Comparison of ENCODE assay signal across 2 cellular contexts in genomic region chr6:99467509-99468106, GRCh38.
TF ChIP-seq lines count a peak whose summit lies in the region.

No MANE protein-coding gene starts in this region.

TF ChIP-seq in K562, 482 proteins besides CTCF, POLR2A, EP300 and RAD21 (continued from another document):
- TF ChIP-seq DEAF1 (CRISPR knock-in tag; IDR thresholded peaks at IDR 0.05): peak; percentile 67

TF ChIP-seq in liver, 16 proteins besides CTCF, POLR2A, EP300 and RAD21 (continued from another document):
- TF ChIP-seq ZBTB33 (IDR thresholded peaks at IDR 0.05) (no peak), FOXA1 (IDR thresholded peaks at IDR 0.05) (no peak), TAF1 (conservative IDR thresholded peaks at IDR 0.05) (no peak), FOXA2 (IDR thresholded peaks at IDR 0.05) (no peak), RXRA (IDR thresholded peaks at IDR 0.05) (no peak), MAX (IDR thresholded peaks at IDR 0.05) (no peak), SP1 (IDR thresholded peaks at IDR 0.05) (no peak), GABPA (IDR thresholded peaks at IDR 0.05 in 1 of 2, conservative IDR thresholded peaks at IDR 0.05 in 1 of 2) (no peak), JUND (IDR thresholded peaks at IDR 0.05) (no peak)
